In genomic region chr10:69629897-69630650, GRCh38 we compare ENCODE assay signal across 8 cellular contexts. TPM values are rescaled to one million over a fixed set of nuclear protein-coding genes. Genes with fewer than 3 reads are reported as not detected.
A peak's percentile ranks its signal among the peaks of the same experiment; 100 is the strongest.
DNase-seq lines count a peak whose midpoint lies in the region; ATAC-seq, FAIRE-seq and TF ChIP-seq lines count a peak whose summit lies in the region.

Gene FAM241B, plus strand, starts transcription at chr10:69630247. Its CDS starts 1,497 bp downstream, at chr10:69631744.

- intact Hi-C loops in activated naive CD4-positive, alpha-beta T cell treated with anti-CD3 and anti-CD28 coated beads for 36 hours (cut with micrococcal nuclease) = loop anchor here (2.0 kb wide), 1 partner anchor 221 kb away; no protein-coding TSS in a partner anchor
- intact Hi-C loops in prostate gland (cut with DNase I) = no loop called here
- intact Hi-C loops in upper lobe of right lung (cut with DNase I) = loop anchor here (10.0 kb wide), 1 partner anchor 205 kb away; no protein-coding TSS in a partner anchor

- H3K36me3 Mint-ChIP-seq in HFFc6 (ENCODE audit: low read depth) = no peaks in the 10 kb centered on the region
- H3K36me3 Mint-ChIP-seq in activated naive CD4-positive, alpha-beta T cell treated with anti-CD3 and anti-CD28 coated beads for 36 hours (ENCODE audit: low read depth) = peaks cover 2% of the 10 kb centered on the region

- H3K4me3 Mint-ChIP-seq in HFFc6 = no peak within 1 kb of the TSS
- peak within 1 kb of the TSS; percentile 72 for H3K4me3 Mint-ChIP-seq in activated naive CD4-positive, alpha-beta T cell treated with anti-CD3 and anti-CD28 coated beads for 36 hours

- H3K4me1 Mint-ChIP-seq in HFFc6 (ENCODE audit: low read depth) = no peaks in the 10 kb centered on the region
- H3K4me1 Mint-ChIP-seq in activated naive CD4-positive, alpha-beta T cell treated with anti-CD3 and anti-CD28 coated beads for 36 hours (ENCODE audit: low read depth) = peaks cover 5% of the 10 kb centered on the region

- H3K36me3 ChIP-seq in cardiac muscle cell = peaks cover 3% of the 10 kb centered on the region
- H3K36me3 ChIP-seq in prostate gland = no peaks in the 10 kb centered on the region
- no peaks in the 10 kb centered on the region for H3K36me3 ChIP-seq in upper lobe of right lung

- 2% methylated on average over 48 of the region's 72 CpGs for WGBS in prostate gland

- ATAC-seq in upper lobe of right lung = peak; percentile 98
- no peak for ATAC-seq in GM18907 (IDR thresholded peaks at IDR 0.05; ENCODE audit: unreplicated experiment)

- peak; percentile 60 for TF ChIP-seq POLR2A in prostate gland (IDR thresholded peaks at IDR 0.05)

- CTCF ChIA-PET in activated naive CD4-positive, alpha-beta T cell treated with anti-CD3 and anti-CD28 coated beads for 36 hours (lab: Charles Lee) = interaction anchor here (0.7 to 2.1 kb wide), 8 partner anchors 7 to 114 kb away, joined by 3 to 12 read pairs (median 6); partner anchors contain the start of gene NEUROG3

- DNase-seq in COLO668 (lab: John Stamatoyannopoulos, UW; ENCODE audit: unreplicated experiment) (peak; percentile 76), HFFc6 (no peak), RCC 7860 (ENCODE audit: low spot score) (peak; percentile 45), cardiac muscle cell (ENCODE audit: low read depth in 1 of 2, low spot score in 1 of 2) (peak; percentile 37 to 84), prostate gland (ENCODE audit: low spot score) (peak; percentile 71), upper lobe of right lung (peak; percentile 90)
- peak; percentile 85 for DNase-seq in activated naive CD4-positive, alpha-beta T cell treated with anti-CD3 and anti-CD28 coated beads for 36 hours

- FAIRE-seq in RCC 7860 (lab: Jason Lieb, UNC) = no peak

- H3K27ac Mint-ChIP-seq in HFFc6 = no peak within 1 kb of the TSS
- no peak within 1 kb of the TSS for H3K27ac Mint-ChIP-seq in activated naive CD4-positive, alpha-beta T cell treated with anti-CD3 and anti-CD28 coated beads for 36 hours

- H3K4me1 ChIP-seq in cardiac muscle cell (ENCODE audit: low read depth) (no peaks in the 10 kb centered on the region), prostate gland (replicated peaks) (peaks cover 7% of the 10 kb centered on the region), upper lobe of right lung (peaks cover 6% of the 10 kb centered on the region)

- H3K27me3 Mint-ChIP-seq in HFFc6 (ENCODE audit: insufficient read depth) = peaks cover 23% of the 10 kb centered on the region
- H3K27me3 Mint-ChIP-seq in activated naive CD4-positive, alpha-beta T cell treated with anti-CD3 and anti-CD28 coated beads for 36 hours (ENCODE audit: low read depth) = no peaks in the 10 kb centered on the region

- H3K27me3 ChIP-seq in cardiac muscle cell = peaks cover 35% of the 10 kb centered on the region
- H3K27me3 ChIP-seq in prostate gland (replicated peaks; ENCODE audit: insufficient read depth) = no peaks in the 10 kb centered on the region
- H3K27me3 ChIP-seq in upper lobe of right lung = no peaks in the 10 kb centered on the region

- H3K9me3 ChIP-seq in cardiac muscle cell (ENCODE audit: low read depth) (no peaks in the 10 kb centered on the region), prostate gland (no peaks in the 10 kb centered on the region), upper lobe of right lung (no peaks in the 10 kb centered on the region)

- H3K4me3 ChIP-seq in cardiac muscle cell (peak within 1 kb of the TSS; percentile 96), prostate gland (peak within 1 kb of the TSS; percentile 62 to 65), upper lobe of right lung (peak within 1 kb of the TSS; percentile 61)

- peak; percentile 99 for TF ChIP-seq CTCF in HFFc6 (IDR thresholded peaks at IDR 0.05)
- peak; percentile 77 for TF ChIP-seq CTCF in cardiac muscle cell (IDR thresholded peaks at IDR 0.05; ENCODE audit: low read depth, low read length)
- peak; percentile 91 to 98 (median 96) for TF ChIP-seq CTCF in prostate gland (IDR thresholded peaks at IDR 0.05)
- peak; percentile 98 for TF ChIP-seq CTCF in upper lobe of right lung (IDR thresholded peaks at IDR 0.05)

- no peaks in the 10 kb centered on the region for H3K9me3 Mint-ChIP-seq in HFFc6
- H3K9me3 Mint-ChIP-seq in activated naive CD4-positive, alpha-beta T cell treated with anti-CD3 and anti-CD28 coated beads for 36 hours = peaks cover 3% of the 10 kb centered on the region

- H3K27ac ChIP-seq in cardiac muscle cell = no peak within 1 kb of the TSS
- peak within 1 kb of the TSS; percentile 31 to 49 for H3K27ac ChIP-seq in prostate gland
- no peak within 1 kb of the TSS for H3K27ac ChIP-seq in upper lobe of right lung

RNA-seq across cellular contexts. Expression of gene FAM241B, which starts in this region (rescaled TPM):
- under 1 TPM in 4 of 6 experiments, not detected in 2; 0.20 to 0.43 (median 0.30) TPM for total RNA-seq in HFFc6 (2021; fragmentation: NEBNext Ultra II Directional; extraction: Animal tissue kit (Norgen Biotek cat#: 25700))
- total RNA-seq in activated naive CD4-positive, alpha-beta T cell treated with anti-CD3 and anti-CD28 coated beads for 36 hours = 10 to 100 TPM; 11.1 to 12.3 TPM
- total RNA-seq in cardiac muscle cell (8.5 and 13.7 TPM in 2 replicates), prostate gland (10 to 100 TPM in 1 of 2 donors, 1 to 10 TPM in 1; 6.8 to 13.4 TPM), upper lobe of right lung (5.2 TPM)
- 42.4 and 45.3 TPM in 2 replicates for polyA plus RNA-seq in cardiac muscle cell

Comparison
In these comparisons a context has a peak if more than half of its experiments do, and no peak if none do; other contexts are left out.
1. H3K27ac ChIP-seq: peak in prostate gland (2 of 2); none in cardiac muscle cell (single experiment) and upper lobe of right lung (single experiment).
2. Peak in every context shown above with its lines, with median percentiles within 50 percentile points of each other: CTCF ChIP-seq and H3K4me3 ChIP-seq.